17 cellular contexts compared by ENCODE assay signal in the genomic region with DNA sequence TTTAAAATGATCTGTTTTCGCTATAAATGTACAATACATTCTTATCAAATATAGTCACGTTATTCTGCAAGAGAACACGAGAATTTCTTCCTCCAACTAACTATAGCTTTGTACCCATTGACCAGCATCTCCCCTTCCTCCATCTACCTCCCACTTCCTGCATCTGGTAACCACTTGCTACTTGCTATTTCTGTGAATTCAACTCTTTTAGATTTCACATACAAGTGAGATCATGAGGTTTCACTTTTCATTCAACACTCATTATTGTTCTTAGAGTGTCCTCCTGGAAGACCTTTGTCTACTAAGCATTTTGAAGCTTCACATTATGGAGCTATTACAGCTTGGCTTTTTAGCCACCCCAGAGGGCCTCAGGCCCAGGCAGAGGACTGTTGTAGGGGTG.
"Had no signal": no experiment of that assay in that cellular context is flagged by ENCODE, and none has a peak within 500 bp of the region (broad histone marks: within the 10 kb centered on the region; RNA-seq: fewer than 3 reads in every experiment).

No MANE protein-coding gene starts in this region.

- H3K36me3 ChIP-seq: colonic mucosa, pancreas, tibial artery, upper lobe of right lung, vagina had no signal

- H3K27ac Mint-ChIP-seq: endodermal cell; naive thymus-derived CD4-positive, alpha-beta T cell; progenitor cell of endocrine pancreas had no signal

- DNase-seq: colonic mucosa; dermis blood vessel endothelial cell; endodermal cell; erythroblast; foreskin keratinocyte; naive thymus-derived CD4-positive, alpha-beta T cell; nucleus accumbens; pancreas; right cardiac atrium; stimulated activated CD4-positive, alpha-beta T cell treated with anti-CD3 and anti-CD28 coated beads, Interleukin-2, amount 100 ng/mL, for 48 hours; stimulated activated naive CD8-positive, alpha-beta T cell treated with anti-CD3 and anti-CD28 coated beads, Interleukin-15, Interleukin-2, amounts not matched to agents 100 U/mL and 50 U/mL, for 24 hours; tibial artery; upper lobe of right lung had no signal

- H3K4me2 ChIP-seq: smooth muscle cell had no signal

- H3K27me3 Mint-ChIP-seq: naive thymus-derived CD4-positive, alpha-beta T cell; progenitor cell of endocrine pancreas had no signal

- H3K27me3 ChIP-seq: colonic mucosa, foreskin keratinocyte, pancreas, tibial artery, upper lobe of right lung, vagina had no signal

- ATAC-seq: foreskin keratinocyte; naive thymus-derived CD4-positive, alpha-beta T cell; pancreas; right cardiac atrium; stimulated activated naive CD8-positive, alpha-beta T cell treated with anti-CD3 and anti-CD28 coated beads, Interleukin-15, Interleukin-2, amounts not matched to agents 100 U/mL and 50 U/mL, for 24 hours; upper lobe of right lung had no signal

- H3K9me3 Mint-ChIP-seq: endodermal cell had no signal

- H3K4me3 ChIP-seq: colonic mucosa, pancreas, smooth muscle cell, tibial artery, upper lobe of right lung, vagina had no signal

- H3K27ac ChIP-seq: colonic mucosa, foreskin keratinocyte, pancreas, upper lobe of right lung, vagina had no signal

- H3K4me1 Mint-ChIP-seq: endodermal cell; naive thymus-derived CD4-positive, alpha-beta T cell; neural crest cell had no signal

- H3K4me3 Mint-ChIP-seq: endodermal cell, neural crest cell had no signal

- H3K4me1 ChIP-seq: colonic mucosa, foreskin keratinocyte, pancreas, upper lobe of right lung, vagina had no signal

- H3K9me3 ChIP-seq: colonic mucosa, pancreas, tibial artery, upper lobe of right lung, vagina had no signal
